Comparison of ENCODE assay signal across 7 cellular contexts in the genomic region with DNA sequence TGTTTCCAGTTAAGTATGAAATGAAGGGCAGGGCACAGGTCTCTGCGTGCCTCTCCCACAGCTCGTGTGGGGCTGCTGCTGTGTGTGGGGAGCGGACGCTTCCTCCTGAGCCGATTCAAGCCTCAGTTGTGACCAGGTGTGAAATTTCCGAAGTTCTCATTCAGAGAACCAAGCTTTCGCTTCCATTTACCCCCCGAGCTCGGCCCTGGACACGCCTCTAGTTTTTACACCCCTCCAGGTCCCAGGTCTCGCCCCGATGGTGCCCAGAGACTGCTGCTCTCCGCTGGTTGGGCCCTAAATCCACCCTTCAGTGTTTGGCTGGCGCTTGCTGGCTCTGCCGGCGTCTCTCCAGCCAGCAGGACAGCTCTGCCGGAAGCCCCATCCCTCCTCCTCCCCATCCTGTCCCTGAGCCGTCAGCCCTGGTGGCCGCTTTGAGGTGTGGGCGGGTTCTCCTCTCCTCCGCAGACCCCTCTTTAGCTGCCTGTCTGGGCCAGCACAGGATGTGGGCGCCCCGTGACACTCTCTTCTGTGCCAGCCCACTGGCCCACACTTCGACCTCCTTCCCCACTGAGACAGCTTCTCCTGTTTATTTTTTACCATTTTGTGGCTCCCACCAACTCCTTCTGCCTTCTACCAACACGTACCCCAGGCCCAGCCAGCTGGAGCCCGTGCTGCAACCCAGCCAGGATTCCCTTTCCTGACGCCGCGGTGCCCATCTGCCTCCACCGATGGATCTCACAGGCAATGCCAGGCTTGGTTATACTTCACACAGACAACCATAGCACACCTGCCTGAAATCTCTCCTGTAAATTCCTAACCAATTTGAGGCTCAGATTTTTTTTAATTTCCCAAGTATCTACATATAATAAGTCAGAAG.
DNase-seq lines count a peak whose midpoint lies in the region; ATAC-seq and TF ChIP-seq lines count a peak whose summit lies in the region.

No MANE protein-coding gene starts in this region.

- no peak for TF ChIP-seq CTCF in activated B cell treated with CpG ODN at 0.5 μM for 24 hours (IDR thresholded peaks at IDR 0.05)

- peak overlapping the region; percentile 35 for H3K4me3 Mint-ChIP-seq in activated B cell treated with CpG ODN at 0.5 μM for 24 hours

- intact Hi-C loops in activated B cell treated with CpG ODN at 0.5 μM for 24 hours (cut with micrococcal nuclease), result no loop called here

- ATAC-seq in GM21619 (IDR thresholded peaks at IDR 0.05; ENCODE audit: unreplicated experiment), result peak; percentile 66
- peak; percentile 34 for ATAC-seq in activated B cell treated with CpG ODN at 0.5 μM for 24 hours (ENCODE audit: low read depth)
- no peak for ATAC-seq in GM19035 (IDR thresholded peaks at IDR 0.05; ENCODE audit: unreplicated experiment)
- ATAC-seq in HG02981 (IDR thresholded peaks at IDR 0.05; ENCODE audit: unreplicated experiment), result no peak

- H3K36me3 Mint-ChIP-seq in activated B cell treated with CpG ODN at 0.5 μM for 24 hours (ENCODE audit: low read depth), result no peaks in the 10 kb centered on the region

- H3K4me1 Mint-ChIP-seq in activated B cell treated with CpG ODN at 0.5 μM for 24 hours, result peaks cover 22% of the 10 kb centered on the region

- no peak for DNase-seq in activated B cell treated with CpG ODN at 0.5 μM for 24 hours
- DNase-seq in effector CD8-positive, alpha-beta T cell (lab: John Stamatoyannopoulos, UW), result peak; percentile 32
- peak; percentile 46 to 53 for DNase-seq in stimulated activated CD8-positive, alpha-beta memory T cell treated with anti-CD3 and anti-CD28 coated beads, Interleukin-15, amount 100 ng/mL, for 4 hours (ENCODE audit: low read depth in 2 of 2)
- DNase-seq in NCI-H146 (lab: John Stamatoyannopoulos, UW), result no peak

- POLR2A ChIA-PET in activated B cell treated with CpG ODN at 0.5 μM for 24 hours (lab: Charles Lee), result no interaction called here

- H3K27me3 Mint-ChIP-seq in activated B cell treated with CpG ODN at 0.5 μM for 24 hours, result peaks cover 32% of the 10 kb centered on the region

- CTCF ChIA-PET in activated B cell treated with CpG ODN at 0.5 μM for 24 hours (lab: Charles Lee), result no interaction called here

- peaks cover 10% of the 10 kb centered on the region for H3K9me3 Mint-ChIP-seq in activated B cell treated with CpG ODN at 0.5 μM for 24 hours

- no peak overlapping the region for H3K27ac Mint-ChIP-seq in activated B cell treated with CpG ODN at 0.5 μM for 24 hours

Comparison
In these comparisons a context has a peak if more than half of its experiments do, and no peak if none do; other contexts are left out.
1. ATAC-seq: peak in GM21619 (single experiment) and activated B cell treated with CpG ODN at 0.5 μM for 24 hours (single experiment); none in GM19035 (single experiment) and HG02981 (single experiment).
2. DNase-seq: peak in effector CD8-positive, alpha-beta T cell (single experiment) and stimulated activated CD8-positive, alpha-beta memory T cell treated with anti-CD3 and anti-CD28 coated beads, Interleukin-15, amount 100 ng/mL, for 4 hours (2 of 2); none in activated B cell treated with CpG ODN at 0.5 μM for 24 hours (single experiment) and NCI-H146 (single experiment).